ENCODE assay signal across 11 cellular contexts in the genomic region with DNA sequence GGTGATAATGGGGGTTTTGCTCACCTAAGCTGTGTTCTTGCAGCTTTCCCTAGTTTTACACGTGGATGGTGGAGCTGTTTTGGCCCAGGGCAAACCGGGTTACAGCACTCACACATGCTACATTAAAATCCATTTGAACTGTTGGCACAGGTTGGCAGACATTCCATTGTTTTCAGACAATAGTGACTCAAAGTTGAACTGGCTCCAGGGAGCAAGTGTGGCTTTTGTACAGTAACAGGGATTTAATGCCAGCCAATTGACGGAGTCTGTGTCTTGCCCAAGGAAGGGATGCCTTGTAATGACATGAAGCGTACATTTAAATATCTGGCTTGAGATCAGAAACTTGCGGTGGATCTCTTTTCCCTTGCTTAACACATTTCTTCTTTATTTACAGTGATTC.
DNase-seq lines count a peak whose midpoint lies in the region; FAIRE-seq and TF ChIP-seq lines count a peak whose summit lies in the region.
"Had no signal": no experiment of that assay in that cellular context is flagged by ENCODE, and none has a peak within 500 bp of the region (broad histone marks: within the 10 kb centered on the region; RNA-seq: fewer than 3 reads in every experiment).

No MANE protein-coding gene starts in this region.

- no peak for FAIRE-seq in GM19239 (lab: Jason Lieb, UNC)

- peak; percentile 75 for DNase-seq in Daoy (ENCODE audit: low read depth)
- peak; percentile 84 for DNase-seq in NCI-H1105 treated with DMSO at 0.1 percent for 48 hours (lab: John Stamatoyannopoulos, UW)
- peak; percentile 30 to 59 for DNase-seq in cerebellar nuclear complex (lab: John Stamatoyannopoulos, UW)
- DNase-seq in mucosa of gallbladder (ENCODE audit: low spot score) = peak; percentile 41
- DNase-seq in GM19239 (ENCODE audit: insufficient read length, low spot score) = no peak
- DNase-seq in COLO829 (ENCODE audit: low spot score) = no peak
- no peak for DNase-seq in GM13977 (ENCODE audit: low spot score)
- DNase-seq in progenitor cell of endocrine pancreas (ENCODE audit: low spot score, unreplicated experiment) = no peak
- DNase-seq: activated CD8-positive, alpha-beta memory T cell treated with anti-CD3 and anti-CD28 coated beads, Interleukin-2, amount 10 ng/mL, durations not matched to agents 7 days and 5 days; amniotic stem cell had no signal

- no peak for TF ChIP-seq CTCF in GM13977 (IDR thresholded peaks at IDR 0.05; ENCODE audit: extremely low read depth, insufficient read depth, missing control alignments)
- TF ChIP-seq CTCF in progenitor cell of endocrine pancreas (IDR thresholded peaks at IDR 0.05; ENCODE audit: unreplicated experiment) = no peak

- H3K27ac Mint-ChIP-seq in progenitor cell of endocrine pancreas = no peak overlapping the region
- H3K27ac Mint-ChIP-seq: activated CD8-positive, alpha-beta memory T cell treated with anti-CD3 and anti-CD28 coated beads, Interleukin-2, amount 10 ng/mL, durations not matched to agents 7 days and 5 days; mesothelial cell of epicardium had no signal

- H3K27me3 Mint-ChIP-seq in progenitor cell of endocrine pancreas = no peaks in the 10 kb centered on the region
- H3K27me3 Mint-ChIP-seq: activated CD8-positive, alpha-beta memory T cell treated with anti-CD3 and anti-CD28 coated beads, Interleukin-2, amount 10 ng/mL, durations not matched to agents 7 days and 5 days had no signal

- no peak overlapping the region for H3K4me3 Mint-ChIP-seq in progenitor cell of endocrine pancreas (ENCODE audit: low read depth)
- H3K4me3 Mint-ChIP-seq: activated CD8-positive, alpha-beta memory T cell treated with anti-CD3 and anti-CD28 coated beads, Interleukin-2, amount 10 ng/mL, durations not matched to agents 7 days and 5 days; mesothelial cell of epicardium had no signal

- H3K36me3 Mint-ChIP-seq in progenitor cell of endocrine pancreas (ENCODE audit: insufficient read depth) = peaks cover 11% of the 10 kb centered on the region

- in situ Hi-C loops in GM13977 (cut with MboI; ENCODE audit: low pct_unique_long_range_greater_than_20kb, low sequenced_read_pairs, unreplicated experiment) = no loop called here

- H3K9me3 Mint-ChIP-seq in progenitor cell of endocrine pancreas (ENCODE audit: low read depth) = no peaks in the 10 kb centered on the region
- H3K9me3 Mint-ChIP-seq: mesothelial cell of epicardium had no signal

- H3K4me1 Mint-ChIP-seq in progenitor cell of endocrine pancreas (ENCODE audit: low read depth) = peaks cover 38% of the 10 kb centered on the region

Comparison
In these comparisons a context has a peak if more than half of its experiments do, and no peak if none do; other contexts are left out.
1. DNase-seq: peak in Daoy (single experiment), NCI-H1105 treated with DMSO at 0.1 percent for 48 hours (single experiment), cerebellar nuclear complex (2 of 2) and mucosa of gallbladder (single experiment); none in GM19239 (single experiment), COLO829 (single experiment), GM13977 (single experiment) and progenitor cell of endocrine pancreas (single experiment).